Comparison of ENCODE assay signal across 1 cellular context in genomic region chr11:116771935-116772334, GRCh38.
TF ChIP-seq lines count a peak whose summit lies in the region.

No MANE protein-coding gene starts in this region.

TF ChIP-seq in GM12878, 131 proteins besides CTCF, POLR2A, EP300 and RAD21:
- TF ChIP-seq NR2F1 (conservative IDR thresholded peaks at IDR 0.05) (no peak), IKZF1 (conservative IDR thresholded peaks at IDR 0.05) (no peak), NR2C2 (IDR thresholded peaks at IDR 0.05; ENCODE audit: borderline replicate concordance, control insufficient read depth, insufficient read length, low read depth) (no peak), SMC3 (IDR thresholded peaks at IDR 0.05; ENCODE audit: borderline replicate concordance, low read length) (no peak), LARP7 (IDR thresholded peaks at IDR 0.05) (no peak), CEBPB (IDR thresholded peaks at IDR 0.05; ENCODE audit: borderline replicate concordance in 1 of 2, low read depth in 2 of 2, low read length in 2 of 2) (no peak), BCL11A (IDR thresholded peaks at IDR 0.05; ENCODE audit: low read depth, low read length) (no peak), CHD2 (IDR thresholded peaks at IDR 0.05; ENCODE audit: borderline replicate concordance, low read depth, low read length) (no peak), NFIC (IDR thresholded peaks at IDR 0.05; ENCODE audit: low read depth, low read length) (no peak)
- TF ChIP-seq, protein P1, sequence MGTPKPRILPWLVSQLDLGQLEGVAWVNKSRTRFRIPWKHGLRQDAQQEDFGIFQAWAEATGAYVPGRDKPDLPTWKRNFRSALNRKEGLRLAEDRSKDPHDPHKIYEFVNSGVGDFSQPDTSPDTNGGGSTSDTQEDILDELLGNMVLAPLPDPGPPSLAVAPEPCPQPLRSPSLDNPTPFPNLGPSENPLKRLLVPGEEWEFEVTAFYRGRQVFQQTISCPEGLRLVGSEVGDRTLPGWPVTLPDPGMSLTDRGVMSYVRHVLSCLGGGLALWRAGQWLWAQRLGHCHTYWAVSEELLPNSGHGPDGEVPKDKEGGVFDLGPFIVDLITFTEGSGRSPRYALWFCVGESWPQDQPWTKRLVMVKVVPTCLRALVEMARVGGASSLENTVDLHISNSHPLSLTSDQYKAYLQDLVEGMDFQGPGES (IDR thresholded peaks at IDR 0.05) = no peak
- TF ChIP-seq, protein P2, sequence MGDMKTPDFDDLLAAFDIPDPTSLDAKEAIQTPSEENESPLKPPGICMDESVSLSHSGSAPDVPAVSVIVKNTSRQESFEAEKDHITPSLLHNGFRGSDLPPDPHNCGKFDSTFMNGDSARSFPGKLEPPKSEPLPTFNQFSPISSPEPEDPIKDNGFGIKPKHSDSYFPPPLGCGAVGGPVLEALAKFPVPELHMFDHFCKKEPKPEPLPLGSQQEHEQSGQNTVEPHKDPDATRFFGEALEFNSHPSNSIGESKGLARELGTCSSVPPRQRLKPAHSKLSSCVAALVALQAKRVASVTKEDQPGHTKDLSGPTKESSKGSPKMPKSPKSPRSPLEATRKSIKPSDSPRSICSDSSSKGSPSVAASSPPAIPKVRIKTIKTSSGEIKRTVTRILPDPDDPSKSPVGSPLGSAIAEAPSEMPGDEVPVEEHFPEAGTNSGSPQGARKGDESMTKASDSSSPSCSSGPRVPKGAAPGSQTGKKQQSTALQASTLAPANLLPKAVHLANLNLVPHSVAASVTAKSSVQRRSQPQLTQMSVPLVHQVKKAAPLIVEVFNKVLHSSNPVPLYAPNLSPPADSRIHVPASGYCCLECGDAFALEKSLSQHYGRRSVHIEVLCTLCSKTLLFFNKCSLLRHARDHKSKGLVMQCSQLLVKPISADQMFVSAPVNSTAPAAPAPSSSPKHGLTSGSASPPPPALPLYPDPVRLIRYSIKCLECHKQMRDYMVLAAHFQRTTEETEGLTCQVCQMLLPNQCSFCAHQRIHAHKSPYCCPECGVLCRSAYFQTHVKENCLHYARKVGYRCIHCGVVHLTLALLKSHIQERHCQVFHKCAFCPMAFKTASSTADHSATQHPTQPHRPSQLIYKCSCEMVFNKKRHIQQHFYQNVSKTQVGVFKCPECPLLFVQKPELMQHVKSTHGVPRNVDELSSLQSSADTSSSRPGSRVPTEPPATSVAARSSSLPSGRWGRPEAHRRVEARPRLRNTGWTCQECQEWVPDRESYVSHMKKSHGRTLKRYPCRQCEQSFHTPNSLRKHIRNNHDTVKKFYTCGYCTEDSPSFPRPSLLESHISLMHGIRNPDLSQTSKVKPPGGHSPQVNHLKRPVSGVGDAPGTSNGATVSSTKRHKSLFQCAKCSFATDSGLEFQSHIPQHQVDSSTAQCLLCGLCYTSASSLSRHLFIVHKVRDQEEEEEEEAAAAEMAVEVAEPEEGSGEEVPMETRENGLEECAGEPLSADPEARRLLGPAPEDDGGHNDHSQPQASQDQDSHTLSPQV (IDR thresholded peaks at IDR 0.05) = no peak
